In genomic region chr2:234395801-234396478, GRCh38 we compare ENCODE assay signal across 14 cellular contexts.
A peak's percentile ranks its signal among the peaks of the same experiment; 100 is the strongest.
DNase-seq lines count a peak whose midpoint lies in the region; ATAC-seq, FAIRE-seq and TF ChIP-seq lines count a peak whose summit lies in the region.
"Had no signal": no experiment of that assay in that cellular context is flagged by ENCODE, and none has a peak within 500 bp of the region (broad histone marks: within the 10 kb centered on the region; RNA-seq: fewer than 3 reads in every experiment).

No MANE protein-coding gene starts in this region.

- TF ChIP-seq CTCF in bronchial epithelial cell (IDR thresholded peaks at IDR 0.05; ENCODE audit: insufficient read depth, low read length, severe bottlenecking) (no peak), stomach (IDR thresholded peaks at IDR 0.05) (no peak)

- DNase-seq in DMS 273 (lab: John Stamatoyannopoulos, UW; ENCODE audit: unreplicated experiment) (peak; percentile 98), NCI-H128 (lab: John Stamatoyannopoulos, UW; ENCODE audit: unreplicated experiment) (peak; percentile 46), NCI-H446 (lab: John Stamatoyannopoulos, UW) (peak; percentile 58 to 91), bronchial epithelial cell (ENCODE audit: low read depth) (no peak), stomach (no peak), HuH-7.5 (ENCODE audit: low spot score) (no peak), ureter (ENCODE audit: low spot score) (no peak)
- DNase-seq: activated CD4-positive, alpha-beta T cell treated with anti-CD3 and anti-CD28 coated beads for 36 hours; esophagus squamous epithelium; stimulated activated naive CD4-positive, alpha-beta T cell treated with Interleukin-2 at 50 U/mL for 16 hours; SW 1271 had no signal

- intact Hi-C loops in stomach (cut with DNase I; ENCODE audit: low total_unique reads): no loop called here

- H3K4me1 ChIP-seq in stomach: no peaks in the 10 kb centered on the region
- H3K4me1 ChIP-seq: esophagus squamous epithelium, parathyroid adenoma had no signal

- H3K27me3 ChIP-seq in bronchial epithelial cell (ENCODE audit: control insufficient read depth, insufficient read depth, low read length) (no peaks in the 10 kb centered on the region), stomach (no peaks in the 10 kb centered on the region)
- H3K27me3 ChIP-seq: esophagus squamous epithelium had no signal

- peak; percentile 66 for FAIRE-seq in bronchial epithelial cell (lab: Jason Lieb, UNC)
- FAIRE-seq: HTR-8/SVneo had no signal

- peaks cover 0 to 4% (median 0%) of the 10 kb centered on the region in 4 donors for H3K9me3 ChIP-seq in stomach
- H3K9me3 ChIP-seq: esophagus squamous epithelium had no signal

- TF ChIP-seq POLR2A in stomach (IDR thresholded peaks at IDR 0.05): no peak

- H3K27ac ChIP-seq in stomach: no peak overlapping the region
- H3K27ac ChIP-seq: esophagus squamous epithelium, parathyroid adenoma had no signal

- TF ChIP-seq EP300 in stomach (IDR thresholded peaks at IDR 0.05): no peak

- H3K4me3 ChIP-seq in bronchial epithelial cell (ENCODE audit: low read depth, low read length): no peak overlapping the region
- no peak overlapping the region for H3K4me3 ChIP-seq in stomach
- H3K4me3 ChIP-seq: esophagus squamous epithelium had no signal

- 67 to 89% (median 79%) methylated on average over 6 to 8 of the region's 8 CpGs for WGBS in stomach, 5 donors

- H3K36me3 ChIP-seq in bronchial epithelial cell (ENCODE audit: control insufficient read depth, insufficient read depth, low read length) (no peaks in the 10 kb centered on the region), stomach (no peaks in the 10 kb centered on the region)
- H3K36me3 ChIP-seq: esophagus squamous epithelium had no signal

- ATAC-seq in HG03159 (IDR thresholded peaks at IDR 0.05; ENCODE audit: unreplicated experiment): no peak
- ATAC-seq: activated CD4-positive, alpha-beta T cell treated with anti-CD3 and anti-CD28 coated beads for 36 hours had no signal

Comparison
In these comparisons a context has a peak if more than half of its experiments do, and no peak if none do; other contexts are left out.
1. DNase-seq: peak in DMS 273 (single experiment), NCI-H128 (single experiment) and NCI-H446 (2 of 2); none in bronchial epithelial cell (single experiment), stomach (single experiment), HuH-7.5 (single experiment) and ureter (single experiment).